ENCODE assay signal across 8 cellular contexts in the genomic region with DNA sequence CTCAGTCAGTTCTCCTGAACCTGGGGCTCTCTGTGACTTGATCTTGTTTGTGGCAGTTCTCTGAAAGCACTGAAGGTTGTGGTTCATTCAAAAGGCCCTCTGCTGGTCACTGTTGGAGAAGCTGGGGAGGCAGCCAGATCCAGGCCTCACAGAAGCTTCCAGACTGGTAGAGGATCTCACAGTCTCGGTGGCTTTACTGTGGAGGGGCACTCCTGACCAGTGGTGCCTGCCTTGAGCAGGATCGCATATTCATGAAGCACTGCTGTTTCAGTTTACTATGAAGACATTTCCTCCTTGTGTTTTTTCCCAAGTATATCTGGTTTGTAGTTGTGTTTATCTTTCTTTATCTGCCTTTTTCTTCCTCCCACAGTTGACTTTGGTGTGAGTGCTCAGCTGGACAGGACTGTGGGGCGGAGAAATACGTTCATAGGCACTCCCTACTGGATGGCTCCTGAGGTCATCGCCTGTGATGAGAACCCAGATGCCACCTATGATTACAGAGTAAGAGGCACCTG.
DNase-seq lines count a peak whose midpoint lies in the region; ATAC-seq lines count a peak whose summit lies in the region.

No MANE protein-coding gene starts in this region.

- peaks cover 46% of the 10 kb centered on the region for H3K4me1 ChIP-seq in mesodermal cell (ENCODE audit: control insufficient read depth, insufficient read depth, low read length, poor library complexity, severe bottlenecking)

- intact Hi-C loops in activated CD4-positive, alpha-beta memory T cell treated with anti-CD3 and anti-CD28 coated beads for 36 hours (cut with micrococcal nuclease): loop anchor here (1.0 to 2.0 kb wide), 5 partner anchors 49 to 412 kb away; no protein-coding TSS in a partner anchor

- no peaks in the 10 kb centered on the region for H3K27me3 Mint-ChIP-seq in activated CD4-positive, alpha-beta memory T cell treated with anti-CD3 and anti-CD28 coated beads for 36 hours

- H3K4me3 Mint-ChIP-seq in activated CD4-positive, alpha-beta memory T cell treated with anti-CD3 and anti-CD28 coated beads for 36 hours: no peak overlapping the region

- peak overlapping the region; percentile 71 for H3K27ac Mint-ChIP-seq in activated CD4-positive, alpha-beta memory T cell treated with anti-CD3 and anti-CD28 coated beads for 36 hours

- H3K36me3 ChIP-seq in mesodermal cell (ENCODE audit: control insufficient read depth, insufficient read depth, low read length): peaks cover 71% of the 10 kb centered on the region

- DNase-seq in activated gamma-delta T cell treated with Interleukin-2 at 50 U/mL for 16 hours: peak; percentile 63
- no peak for DNase-seq in activated gamma-delta T cell (lab: John Stamatoyannopoulos, UW)
- peak; percentile 33 for DNase-seq in NCI-H446 treated with DMSO at 0.1 percent for 48 hours (lab: John Stamatoyannopoulos, UW)
- DNase-seq in activated CD4-positive, alpha-beta memory T cell treated with anti-CD3 and anti-CD28 coated beads for 36 hours: peak; percentile 76
- peak; percentile 60 for DNase-seq in ecto neural progenitor cell (ENCODE audit: low spot score)
- peak; percentile 32 to 34 for DNase-seq in stimulated activated CD8-positive, alpha-beta memory T cell treated with anti-CD3 and anti-CD28 coated beads, Interleukin-15, amount 100 ng/mL, for 48 hours (ENCODE audit: low read depth in 2 of 2)

- POLR2A ChIA-PET in activated CD4-positive, alpha-beta memory T cell treated with anti-CD3 and anti-CD28 coated beads for 36 hours (lab: Charles Lee): interaction anchor here (1.0 kb wide), 1 partner anchor 127 kb away, joined by 3 read pairs; no protein-coding TSS in a partner anchor

- H3K9me3 Mint-ChIP-seq in activated CD4-positive, alpha-beta memory T cell treated with anti-CD3 and anti-CD28 coated beads for 36 hours: no peaks in the 10 kb centered on the region

- H3K27ac ChIP-seq in mesodermal cell (ENCODE audit: low read depth, low read length, severe bottlenecking): peak overlapping the region; percentile 81

- H3K36me3 Mint-ChIP-seq in activated CD4-positive, alpha-beta memory T cell treated with anti-CD3 and anti-CD28 coated beads for 36 hours: peaks cover 23% of the 10 kb centered on the region

- H3K4me3 ChIP-seq in mesodermal cell (ENCODE audit: extremely low read depth, insufficient read depth, low read length, poor library complexity, severe bottlenecking): no peak overlapping the region

- CTCF ChIA-PET in activated CD4-positive, alpha-beta memory T cell treated with anti-CD3 and anti-CD28 coated beads for 36 hours (lab: Charles Lee): interaction anchor here (0.5 to 11.9 kb wide), 39 partner anchors 9 to 501 kb away, joined by 3 to 137 read pairs (median 4); partner anchors contain the start of genes CREG2 and MAP4K4

- H3K4me1 Mint-ChIP-seq in activated CD4-positive, alpha-beta memory T cell treated with anti-CD3 and anti-CD28 coated beads for 36 hours (ENCODE audit: low read depth): peaks cover 52% of the 10 kb centered on the region

- H3K9me3 ChIP-seq in mesodermal cell (ENCODE audit: control insufficient read depth, low read length): no peaks in the 10 kb centered on the region

- 79 to 89% methylated on average over 4 to 5 of the region's 5 CpGs for WGBS in mesodermal cell (ENCODE audit: insufficient coverage in 2 of 2), 2 experiments

- peak; percentile 57 for ATAC-seq in HG02973 (IDR thresholded peaks at IDR 0.05; ENCODE audit: unreplicated experiment)
